ENCODE assay signal across 9 cellular contexts in the genomic region with DNA sequence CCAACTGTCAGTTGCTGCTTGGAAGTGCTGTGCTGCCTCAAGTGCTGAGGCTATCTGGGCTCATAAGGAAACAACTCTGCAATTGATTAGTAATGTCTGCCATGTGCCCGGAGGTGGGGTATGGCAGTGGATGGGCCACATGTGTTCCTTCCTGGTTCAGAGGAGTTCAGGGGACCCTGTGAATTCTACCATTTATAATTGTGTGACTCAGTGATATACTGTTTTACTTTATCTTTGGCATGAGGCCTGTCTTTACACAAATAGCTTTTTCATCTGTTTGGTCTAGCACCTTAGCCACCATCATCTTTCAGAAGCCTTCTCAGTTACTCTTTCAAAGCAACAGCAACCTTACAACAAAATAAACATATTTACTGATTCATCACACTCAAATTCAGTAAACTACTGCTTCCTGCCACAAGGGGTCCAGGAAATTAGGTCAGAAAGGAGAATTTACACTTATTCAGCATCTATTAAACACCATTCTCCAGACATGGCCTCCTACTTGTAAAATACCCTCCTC. TPM values are rescaled to one million over a fixed set of nuclear protein-coding genes. Genes with fewer than 3 reads are reported as not detected.
DNase-seq lines count a peak whose midpoint lies in the region; ATAC-seq and TF ChIP-seq lines count a peak whose summit lies in the region.
"Had no signal": no experiment of that assay in that cellular context is flagged by ENCODE, and none has a peak within 500 bp of the region (broad histone marks: within the 10 kb centered on the region; RNA-seq: fewer than 3 reads in every experiment).

No MANE protein-coding gene starts in this region.

- H3K27ac ChIP-seq in DOHH2 (ENCODE audit: low read depth, low read length) = no peak overlapping the region
- H3K27ac ChIP-seq in naive thymus-derived CD4-positive, alpha-beta T cell (ENCODE audit: low read depth, low read length) = no peak overlapping the region
- H3K27ac ChIP-seq: testis had no signal

- H3K9me3 ChIP-seq in DOHH2 (ENCODE audit: control insufficient read depth, insufficient read depth, low read length) (no peaks in the 10 kb centered on the region), Loucy (ENCODE audit: insufficient read depth, low read depth, low read length) (no peaks in the 10 kb centered on the region), BE2C (no peaks in the 10 kb centered on the region)
- H3K9me3 ChIP-seq in naive thymus-derived CD4-positive, alpha-beta T cell (ENCODE audit: control insufficient read depth in 2 of 3, low read length in 3 of 3) = no peaks in the 10 kb centered on the region
- H3K9me3 ChIP-seq: testis had no signal

- H3K9me3 Mint-ChIP-seq in chondrocyte (ENCODE audit: low read depth) = no peaks in the 10 kb centered on the region
- H3K9me3 Mint-ChIP-seq in naive thymus-derived CD4-positive, alpha-beta T cell = no peaks in the 10 kb centered on the region

- peak overlapping the region; percentile 71 for H2AFZ ChIP-seq in Loucy (ENCODE audit: low read length)

- H3F3A ChIP-seq in DOHH2 (ENCODE audit: control insufficient read depth, insufficient read depth) = no peaks in the 10 kb centered on the region
- no peaks in the 10 kb centered on the region for H3F3A ChIP-seq in Loucy (ENCODE audit: low read depth)

- peaks cover 97% of the 10 kb centered on the region for H3K4me1 Mint-ChIP-seq in chondrocyte (ENCODE audit: low read depth)
- H3K4me1 Mint-ChIP-seq in naive thymus-derived CD4-positive, alpha-beta T cell = peaks cover 0 to 7% (median 0%) of the 10 kb centered on the region in 7 donors

- POLR2A ChIA-PET in naive thymus-derived CD4-positive, alpha-beta T cell (lab: Charles Lee) = no interaction called here

- H3K36me3 ChIP-seq in DOHH2 (ENCODE audit: control insufficient read depth, low read length) (no peaks in the 10 kb centered on the region), Loucy (ENCODE audit: insufficient read depth, low read length) (no peaks in the 10 kb centered on the region), BE2C (no peaks in the 10 kb centered on the region)
- no peaks in the 10 kb centered on the region for H3K36me3 ChIP-seq in naive thymus-derived CD4-positive, alpha-beta T cell (ENCODE audit: control insufficient read depth in 2 of 3, insufficient read depth in 3 of 3, low read length in 3 of 3)

- no peaks in the 10 kb centered on the region for H3K27me3 Mint-ChIP-seq in chondrocyte (ENCODE audit: low read depth)
- H3K27me3 Mint-ChIP-seq in naive thymus-derived CD4-positive, alpha-beta T cell = peaks cover 0 to 15% (median 3%) of the 10 kb centered on the region in 5 donors

- no peak for DNase-seq in chondrocyte (ENCODE audit: low spot score)
- no peak for DNase-seq in naive thymus-derived CD4-positive, alpha-beta T cell
- no peak for DNase-seq in NCI-H1694 treated with DMSO at 0.1 percent for 48 hours (lab: John Stamatoyannopoulos, UW)
- no peak for DNase-seq in BE2C
- DNase-seq in GM13977 (ENCODE audit: low spot score) = no peak
- DNase-seq: testis had no signal

- H4K20me1 ChIP-seq in DOHH2 (ENCODE audit: control insufficient read depth, insufficient read depth, low read depth, low read length) (no peaks in the 10 kb centered on the region), Loucy (ENCODE audit: insufficient read depth, low read length, poor library complexity, severe bottlenecking) (no peaks in the 10 kb centered on the region)

- ATAC-seq in naive thymus-derived CD4-positive, alpha-beta T cell = peak; percentile 41
- ATAC-seq in HG02610 (IDR thresholded peaks at IDR 0.05; ENCODE audit: unreplicated experiment) = no peak

- TF ChIP-seq CTCF in DOHH2 (IDR thresholded peaks at IDR 0.05; ENCODE audit: low read depth, low read length, poor library complexity, severe bottlenecking) = peak; percentile 52
- peak; percentile 53; the same call in 1 of the 2 replicates for TF ChIP-seq CTCF in Loucy (conservative IDR thresholded peaks at IDR 0.05; ENCODE audit: low read length)
- TF ChIP-seq CTCF in chondrocyte (IDR thresholded peaks at IDR 0.05) = peak; percentile 80
- no peak for TF ChIP-seq CTCF in BE2C (IDR thresholded peaks at IDR 0.05; ENCODE audit: low read depth, low read length)
- no peak for TF ChIP-seq CTCF in GM13977 (IDR thresholded peaks at IDR 0.05; ENCODE audit: extremely low read depth, insufficient read depth, missing control alignments)

- H3K36me3 Mint-ChIP-seq in chondrocyte (ENCODE audit: low read depth) = peaks cover 7% of the 10 kb centered on the region
- H3K36me3 Mint-ChIP-seq in naive thymus-derived CD4-positive, alpha-beta T cell = no peaks in the 10 kb centered on the region

- CTCF ChIA-PET in naive thymus-derived CD4-positive, alpha-beta T cell (lab: Charles Lee) = no interaction called here

- H3K4me1 ChIP-seq in DOHH2 (ENCODE audit: control insufficient read depth, low read length) (no peaks in the 10 kb centered on the region), Loucy (ENCODE audit: insufficient read depth, low read length, poor library complexity, severe bottlenecking) (no peaks in the 10 kb centered on the region), BE2C (0 out of 2 replicates have a peak, but pooled peaks cover 3% of the 10 kb centered on the region)
- H3K4me1 ChIP-seq in naive thymus-derived CD4-positive, alpha-beta T cell (ENCODE audit: control insufficient read depth in 2 of 2, insufficient read depth in 2 of 2, low read length in 2 of 2) = no peaks in the 10 kb centered on the region

- H3K27me3 ChIP-seq in DOHH2 (ENCODE audit: control insufficient read depth, low read length) (0 out of 2 replicates have a peak, but pooled peaks cover 2% of the 10 kb centered on the region), Loucy (ENCODE audit: insufficient read depth, low read length, poor library complexity, severe bottlenecking) (no peaks in the 10 kb centered on the region), BE2C (no peaks in the 10 kb centered on the region)
- H3K27me3 ChIP-seq in naive thymus-derived CD4-positive, alpha-beta T cell (ENCODE audit: control insufficient read depth in 2 of 2, insufficient read depth in 2 of 2, low read length in 2 of 2) = no peaks in the 10 kb centered on the region
- H3K27me3 ChIP-seq: testis had no signal

- H3K27ac Mint-ChIP-seq in chondrocyte (ENCODE audit: unreplicated experiment) = peak overlapping the region; percentile 82
- H3K27ac Mint-ChIP-seq in naive thymus-derived CD4-positive, alpha-beta T cell = no peak overlapping the region

- in situ Hi-C loops in GM13977 (cut with MboI; ENCODE audit: low pct_unique_long_range_greater_than_20kb, low sequenced_read_pairs, unreplicated experiment) = no loop called here

- H3K4me2 ChIP-seq in DOHH2 (ENCODE audit: low read length) (no peak overlapping the region), Loucy (ENCODE audit: low read depth, low read length, poor library complexity, severe bottlenecking) (no peak overlapping the region)

- no peaks in the 10 kb centered on the region for H3K79me2 ChIP-seq in DOHH2 (ENCODE audit: control insufficient read depth, low read length)
- no peaks in the 10 kb centered on the region for H3K79me2 ChIP-seq in Loucy (ENCODE audit: insufficient read depth, low read length)

- H3K9me2 ChIP-seq in DOHH2 (replicated peaks; ENCODE audit: control insufficient read depth, low read length) (no peaks in the 10 kb centered on the region), Loucy (replicated peaks; ENCODE audit: low read depth, low read length) (no peaks in the 10 kb centered on the region)

- intact Hi-C loops in naive thymus-derived CD4-positive, alpha-beta T cell (cut with micrococcal nuclease) = no loop called here

- H3K9ac ChIP-seq in Loucy (ENCODE audit: low read depth, low read length, poor library complexity, severe bottlenecking) = no peak overlapping the region

- H3K4me3 Mint-ChIP-seq in chondrocyte (ENCODE audit: unreplicated experiment) = no peak overlapping the region
- no peak overlapping the region for H3K4me3 Mint-ChIP-seq in naive thymus-derived CD4-positive, alpha-beta T cell

- H3K4me3 ChIP-seq in DOHH2 (ENCODE audit: low read length) (no peak overlapping the region), Loucy (ENCODE audit: low read length, poor library complexity, severe bottlenecking) (no peak overlapping the region), BE2C (ENCODE audit: low read depth, low read length) (no peak overlapping the region)
- H3K4me3 ChIP-seq in naive thymus-derived CD4-positive, alpha-beta T cell (ENCODE audit: low read length) = no peak overlapping the region
- H3K4me3 ChIP-seq: testis had no signal

RNA-seq across cellular contexts. Expression of a gene that starts 20.9 kb away (rescaled TPM):
- total RNA-seq in chondrocyte = 575 to 655 TPM (median 579 TPM) in 3 replicates
- 1 to 10 TPM in 1 of 5 experiments, under 1 TPM in 1, not detected in 3; 0.32 to 1.4 TPM for total RNA-seq in naive thymus-derived CD4-positive, alpha-beta T cell
- polyA plus RNA-seq in naive thymus-derived CD4-positive, alpha-beta T cell = under 1 TPM in 1 of 2 donors, not detected in 1; 0.38 TPM
- polyA plus RNA-seq in BE2C (2012; ENCODE audit: insufficient read depth, insufficient read length, low read depth) = 28.2 TPM

Comparison
In these comparisons a context has a peak if more than half of its experiments do, and no peak if none do; other contexts are left out.
1. CTCF ChIP-seq: peak in DOHH2 (single experiment), Loucy (single experiment) and chondrocyte (single experiment); none in BE2C (single experiment) and GM13977 (single experiment).
2. RNA of a gene that starts 20.9 kb away (total RNA-seq): 575 to 655 TPM in chondrocyte; 0.32 to 1.4 TPM in naive thymus-derived CD4-positive, alpha-beta T cell; every median in the first group is over 100 times any median in the second.